ENCODE assay signal across 8 cellular contexts in genomic region chr12:113241191-113242017, GRCh38. TPM values are rescaled to one million over a fixed set of nuclear protein-coding genes. Genes with fewer than 3 reads are reported as not detected.
DNase-seq lines count a peak whose midpoint lies in the region; ATAC-seq and TF ChIP-seq lines count a peak whose summit lies in the region.

No MANE protein-coding gene starts in this region.

- peaks cover 0 to 7% (median 0%) of the 10 kb centered on the region in 3 donors for H3K27me3 Mint-ChIP-seq in CD14-positive monocyte (ENCODE audit: low read depth in 3 of 3)

- H3K9me3 Mint-ChIP-seq in CD14-positive monocyte: peaks cover 0 to 3% (median 0%) of the 10 kb centered on the region in 7 donors

- CTCF ChIA-PET in HEK293T (lab: Yijun Ruan, JAX): no interaction called here

- H3K36me3 Mint-ChIP-seq in CD14-positive monocyte: peaks cover 48 to 67% of the 10 kb centered on the region in 2 donors

- H3K4me1 ChIP-seq in lower lobe of right lung: peaks cover 97% of the 10 kb centered on the region

- H3K4me3 ChIP-seq in astrocyte of the spinal cord (ENCODE audit: low read depth, low read length) (no peak overlapping the region), lower lobe of right lung (no peak overlapping the region)

- H3K4me1 Mint-ChIP-seq in CD14-positive monocyte: peaks cover 76% of the 10 kb centered on the region

- H3K27ac ChIP-seq in lower lobe of right lung: peak overlapping the region; percentile 84

- H3K27me3 ChIP-seq in lower lobe of right lung (ENCODE audit: low read depth): no peaks in the 10 kb centered on the region

- DNase-seq in CD14-positive monocyte (ENCODE audit: low spot score) (no peak), NCI-H187 (lab: John Stamatoyannopoulos, UW) (peak; percentile 86 to 89), astrocyte of the spinal cord (ENCODE audit: low read depth, low spot score) (peak; percentile 86), lower lobe of right lung (no peak), HEK293T (ENCODE audit: extremely low spot score) (no peak), NCI-H128 (lab: John Stamatoyannopoulos, UW; ENCODE audit: unreplicated experiment) (no peak)

- intact Hi-C loops in CD14-positive monocyte (cut with micrococcal nuclease): no loop called here
- intact Hi-C loops in lower lobe of right lung (cut with DNase I): no loop called here

- H3K9me3 ChIP-seq in lower lobe of right lung: no peaks in the 10 kb centered on the region

- H3K4me3 Mint-ChIP-seq in CD14-positive monocyte: peak overlapping the region in 1 of 2 donors; percentile 46

- POLR2A ChIA-PET in HEK293T (lab: Yijun Ruan, JAX): no interaction called here

- peak overlapping the region; percentile 85 to 97 (median 94) for H3K27ac Mint-ChIP-seq in CD14-positive monocyte

- in situ Hi-C loops in astrocyte of the spinal cord (cut with HindIII; ENCODE audit: low sequenced_read_pairs): no loop called here

- peaks cover 30% of the 10 kb centered on the region for H3K36me3 ChIP-seq in lower lobe of right lung

- TF ChIP-seq CTCF in CD14-positive monocyte (IDR thresholded peaks at IDR 0.05) (no peak), astrocyte of the spinal cord (IDR thresholded peaks at IDR 0.05; ENCODE audit: low read depth, low read length) (no peak), lower lobe of right lung (IDR thresholded peaks at IDR 0.05) (no peak)

- ATAC-seq in lower lobe of right lung: peak; percentile 57 to 76
- no peak for ATAC-seq in HG03521 (IDR thresholded peaks at IDR 0.05; ENCODE audit: unreplicated experiment)
- ATAC-seq in HG02763 (IDR thresholded peaks at IDR 0.05; ENCODE audit: unreplicated experiment): no peak

TF ChIP-seq in HEK293T, 16 proteins besides CTCF, POLR2A, EP300 and RAD21:
- TF ChIP-seq FOXK2 (IDR thresholded peaks at IDR 0.05) (no peak), NFRKB (IDR thresholded peaks at IDR 0.05) (no peak), SUZ12 (IDR thresholded peaks at IDR 0.05) (no peak), PKNOX1 (IDR thresholded peaks at IDR 0.05) (no peak), CTBP1 (IDR thresholded peaks at IDR 0.05; ENCODE audit: borderline replicate concordance) (no peak), BHLHE40 (IDR thresholded peaks at IDR 0.05; ENCODE audit: borderline replicate concordance) (no peak), ZNF384 (IDR thresholded peaks at IDR 0.05) (no peak), ARNT (IDR thresholded peaks at IDR 0.05) (no peak), FOXA1 (IDR thresholded peaks at IDR 0.05) (no peak), LEF1 (IDR thresholded peaks at IDR 0.05; ENCODE audit: borderline replicate concordance) (no peak), FOXM1 (IDR thresholded peaks at IDR 0.05; ENCODE audit: borderline replicate concordance) (no peak), ELF4 (IDR thresholded peaks at IDR 0.05) (no peak), HDGF (IDR thresholded peaks at IDR 0.05; ENCODE audit: borderline replicate concordance) (no peak), SP1 (IDR thresholded peaks at IDR 0.05) (no peak), L3MBTL2 (conservative IDR thresholded peaks at IDR 0.05) (no peak), TARDBP (IDR thresholded peaks at IDR 0.05) (no peak)
TF ChIP-seq in HEK293T: peak in this region for 0.

RNA-seq across cellular contexts. Expression of gene TPCN1, which starts 20.1 kb away (rescaled TPM):
- 10 to 100 TPM; 20.4 to 34.9 TPM for polyA plus RNA-seq in CD14-positive monocyte
- 68.1 TPM for total RNA-seq in lower lobe of right lung

RNA-seq across cellular contexts. Expression of gene RITA1, which starts 55.9 kb away (rescaled TPM):
- 10 to 100 TPM; 16.4 to 17.6 TPM for polyA plus RNA-seq in CD14-positive monocyte
- total RNA-seq in lower lobe of right lung: 14.2 TPM

RNA-seq across cellular contexts. Expression of gene DDX54, which starts 56.1 kb away (rescaled TPM):
- polyA plus RNA-seq in CD14-positive monocyte: 10 to 100 TPM in 1 of 2 donors, 1 to 10 TPM in 1; 7.9 to 13.6 TPM
- 54.9 TPM for total RNA-seq in lower lobe of right lung

Comparison
In these comparisons a context has a peak if more than half of its experiments do, and no peak if none do; other contexts are left out.
1. DNase-seq: peak in NCI-H187 (2 of 2) and astrocyte of the spinal cord (single experiment); none in CD14-positive monocyte (single experiment), lower lobe of right lung (single experiment), HEK293T (single experiment) and NCI-H128 (single experiment).
2. ATAC-seq: peak in lower lobe of right lung (2 of 2); none in HG03521 (single experiment) and HG02763 (single experiment).